17 cellular contexts compared by ENCODE assay signal in the genomic region with DNA sequence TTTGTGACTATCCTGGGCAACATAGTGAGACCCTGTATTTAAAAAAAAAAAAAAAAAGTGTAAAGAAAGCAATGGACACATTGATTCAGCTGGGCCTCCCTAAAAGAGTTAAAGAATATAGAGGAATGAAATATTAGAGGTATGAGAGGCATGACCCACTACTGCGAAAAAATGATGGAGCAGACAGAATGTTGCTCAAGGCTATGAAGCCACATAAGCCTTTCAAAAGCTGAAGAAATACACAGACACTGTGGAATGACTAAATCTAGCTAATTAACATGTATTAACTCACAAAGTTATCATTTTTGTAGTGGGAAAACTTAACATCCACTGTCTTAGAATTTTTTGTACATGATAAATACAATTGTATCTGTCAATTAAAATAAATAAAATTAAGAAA.
DNase-seq lines count a peak whose midpoint lies in the region; ATAC-seq and TF ChIP-seq lines count a peak whose summit lies in the region.
"Had no signal": no experiment of that assay in that cellular context is flagged by ENCODE, and none has a peak within 500 bp of the region (broad histone marks: within the 10 kb centered on the region; RNA-seq: fewer than 3 reads in every experiment).

No MANE protein-coding gene starts in this region.

- no peaks in the 10 kb centered on the region for H3K79me2 ChIP-seq in GM23248 (ENCODE audit: insufficient read depth)

- H3K27ac ChIP-seq in GM23248 (no peak overlapping the region), ascending aorta (peak overlapping the region; percentile 9 to 41), adrenal gland (no peak overlapping the region)
- H3K27ac ChIP-seq: RWPE1 had no signal

- no peaks in the 10 kb centered on the region; the same call in 1 of the 2 replicates for H3K4me1 ChIP-seq in GM23248 (ENCODE audit: insufficient read depth)
- H3K4me1 ChIP-seq in ascending aorta = peaks cover 0 to 2% of the 10 kb centered on the region in 2 donors
- H3K4me1 ChIP-seq in adrenal gland (replicated peaks in 1 of 2) = no peaks in the 10 kb centered on the region

- intact Hi-C loops in ascending aorta (cut with DNase I) = loop anchor here (5.0 kb wide), 1 partner anchor 40 kb away; no protein-coding TSS in a partner anchor
- intact Hi-C loops in adrenal gland (cut with DNase I) = no loop called here

- H3K27me3 ChIP-seq in GM23248 (replicated peaks; ENCODE audit: insufficient read depth) (no peaks in the 10 kb centered on the region), ascending aorta (no peaks in the 10 kb centered on the region), adrenal gland (no peaks in the 10 kb centered on the region)

- TF ChIP-seq CTCF in ascending aorta (IDR thresholded peaks at IDR 0.05) = no peak
- TF ChIP-seq CTCF in adrenal gland (IDR thresholded peaks at IDR 0.05) = no peak
- no peak for TF ChIP-seq CTCF in GM13977 (IDR thresholded peaks at IDR 0.05; ENCODE audit: extremely low read depth, insufficient read depth, missing control alignments)

- no peaks in the 10 kb centered on the region for H3F3A ChIP-seq in GM23248 (ENCODE audit: insufficient read depth)

- no peak overlapping the region for H2AFZ ChIP-seq in GM23248

- H3K36me3 ChIP-seq in GM23248 (ENCODE audit: low read depth) = no peaks in the 10 kb centered on the region
- H3K36me3 ChIP-seq in ascending aorta = no peaks in the 10 kb centered on the region
- H3K36me3 ChIP-seq in adrenal gland (replicated peaks in 1 of 2) = no peaks in the 10 kb centered on the region

- H3K9ac ChIP-seq in GM23248 = no peak overlapping the region

- H3K4me2 ChIP-seq in GM23248 (ENCODE audit: unreplicated experiment) = no peak overlapping the region

- WGBS in GM23248 (ENCODE audit: low coverage in 1 of 2, low lambda C conversion rate in 2 of 2, missing lambda C conversion rate in 2 of 2), 2 experiments = 68 to 84% methylated on average over 1 of the region's 1 CpG
- WGBS in adrenal gland, 4 donors = 61 to 78% (median 66%) methylated on average over 1 of the region's 1 CpG

- H3K9me3 ChIP-seq in GM23248 (ENCODE audit: low read depth) = no peaks in the 10 kb centered on the region
- H3K9me3 ChIP-seq in ascending aorta = peaks cover 0 to 7% of the 10 kb centered on the region in 2 donors
- H3K9me3 ChIP-seq in adrenal gland (replicated peaks in 1 of 3) = no peaks in the 10 kb centered on the region

- H3K9me2 ChIP-seq in GM23248 (ENCODE audit: insufficient read depth) = no peaks in the 10 kb centered on the region

- no peaks in the 10 kb centered on the region for H4K20me1 ChIP-seq in GM23248 (ENCODE audit: insufficient read depth)

- ATAC-seq in GM21360 (IDR thresholded peaks at IDR 0.05; ENCODE audit: unreplicated experiment) = no peak

- H3K4me3 ChIP-seq in GM23248 (no peak overlapping the region), ascending aorta (no peak overlapping the region), adrenal gland (no peak overlapping the region)

- in situ Hi-C loops in GM23248 (cut with MboI) (no loop called here), GM13977 (cut with MboI; ENCODE audit: low pct_unique_long_range_greater_than_20kb, low sequenced_read_pairs, unreplicated experiment) (no loop called here)

- no peak for TF ChIP-seq POLR2A in adrenal gland (IDR thresholded peaks at IDR 0.05)

- peak; percentile 37 for DNase-seq in GM23248
- no peak for DNase-seq in ascending aorta (ENCODE audit: low spot score in 2 of 2)
- DNase-seq in iris pigment epithelial cell (ENCODE audit: low read depth) = peak; percentile 80
- no peak for DNase-seq in adrenal gland
- no peak for DNase-seq in SW480 (ENCODE audit: low spot score)
- DNase-seq in GM13977 (ENCODE audit: low spot score) = no peak
- DNase-seq: COR-L47, DMS 273 treated with DMSO at 0.1 percent for 48 hours, DND-41, GF-D8, NCI-H1092 treated with DMSO at 0.1 percent for 48 hours, NCI-H2081 treated with DMSO at 0.1 percent for 48 hours, NCI-H510A treated with DMSO at 0.1 percent for 48 hours, NCI-H82, SIG-M5 had no signal

Comparison
In these comparisons a context has a peak if more than half of its experiments do, and no peak if none do; other contexts are left out.
1. DNase-seq: peak in GM23248 (single experiment) and iris pigment epithelial cell (single experiment); none in ascending aorta (0 of 2), adrenal gland (0 of 7), SW480 (single experiment) and GM13977 (single experiment).
2. H3K27ac ChIP-seq: peak in ascending aorta (2 of 2); none in GM23248 (single experiment) and adrenal gland (0 of 5).